ENCODE assay signal across 8 cellular contexts in genomic region chr1:8169364-8170058, GRCh38.
DNase-seq lines count a peak whose midpoint lies in the region; ATAC-seq, FAIRE-seq and TF ChIP-seq lines count a peak whose summit lies in the region.

No MANE protein-coding gene starts in this region.

- POLR2A ChIA-PET in A549 (lab: Yijun Ruan, JAX) (interaction anchor here (0.6 kb wide), 1 partner anchor 137 kb away, joined by 3 read pairs; no protein-coding TSS in a partner anchor), RWPE1 (lab: Yijun Ruan, JAX; ENCODE audit: low non-redundant PET) (interaction anchor here (1.0 kb wide), 1 partner anchor 15 kb away, joined by 6 read pairs; no protein-coding TSS in a partner anchor)

- H3K9ac ChIP-seq in kidney (ENCODE audit: low read length in 2 of 2) = peak overlapping the region in 1 of 2 donors; percentile 67

- TF ChIP-seq CTCF in A549 (IDR thresholded peaks at IDR 0.05) (no peak), RWPE1 (conservative IDR thresholded peaks at IDR 0.05; ENCODE audit: low read depth) (no peak), kidney (IDR thresholded peaks at IDR 0.05; ENCODE audit: borderline replicate concordance, extremely low read depth, insufficient read depth) (no peak)

- 15% methylated on average over 9 of the region's 9 CpGs for WGBS in A549 (ENCODE audit: missing lambda C conversion rate)

- intact Hi-C loops in kidney (cut with DNase I) = no loop called here

- FAIRE-seq in A549 (lab: Jason Lieb, UNC) (no peak), GM12892 (lab: Jason Lieb, UNC) (no peak), HTR-8/SVneo (lab: Jason Lieb, UNC) (no peak), kidney (lab: Jason Lieb, UNC) (peak; percentile 64)

- CTCF ChIA-PET in A549 (lab: Yijun Ruan, JAX) = interaction anchor here (1.4 to 1.6 kb wide), 2 partner anchors 10 to 155 kb away, joined by 3 to 4 read pairs; no protein-coding TSS in a partner anchor
- CTCF ChIA-PET in RWPE1 (lab: Yijun Ruan, JAX) = no interaction called here

- H3K4me3 ChIP-seq in A549 = no peak overlapping the region
- H3K4me3 ChIP-seq in kidney (ENCODE audit: low read length in 2 of 2) = peak overlapping the region in 1 of 2 donors; percentile 13

- H3K36me3 ChIP-seq in kidney (ENCODE audit: control insufficient read depth in 1 of 2, insufficient read depth in 2 of 2, low read length in 2 of 2) = no peaks in the 10 kb centered on the region

- TF ChIP-seq RAD21 in A549 (conservative IDR thresholded peaks at IDR 0.05 in 1 of 2, IDR thresholded peaks at IDR 0.05 in 1 of 2) = no peak

- peak overlapping the region; percentile 95 to 97 for H3K27ac ChIP-seq in A549
- H3K27ac ChIP-seq in RWPE1 = peak overlapping the region; percentile 82
- peak overlapping the region; percentile 87 to 91 for H3K27ac ChIP-seq in kidney (ENCODE audit: low read depth in 2 of 2, low read length in 2 of 2)

- in situ Hi-C loops in T47D (cut with HindIII; ENCODE audit: low pct_unique_long_range_greater_than_20kb, low sequenced_read_pairs) = no loop called here

- peak; percentile 69 to 89 for DNase-seq in A549 (ENCODE audit: low read depth in 1 of 2, low spot score in 1 of 2)
- DNase-seq in GM12892 (ENCODE audit: insufficient read length) = peak; percentile 34
- peak; percentile 29 for DNase-seq in HTR-8/SVneo (ENCODE audit: insufficient read length, low spot score)
- DNase-seq in RWPE1 (ENCODE audit: low spot score) = peak; percentile 64
- peak; percentile 25 to 89 for DNase-seq in T47D (ENCODE audit: low read depth in 1 of 2, low spot score in 1 of 2)
- peak; percentile 83 for DNase-seq in kidney
- DNase-seq in stimulated activated CD8-positive, alpha-beta memory T cell treated with anti-CD3 and anti-CD28 coated beads, Interleukin-12 subunit alpha, Interleukin-12 subunit beta, amount 100 ng/mL, for 1 hour (ENCODE audit: low read depth) = peak; percentile 50
- no peak for DNase-seq in SKM-1 treated with dmso at 0.1 percent for 144 hours (lab: John Stamatoyannopoulos, UW; ENCODE audit: unreplicated experiment)

- peak overlapping the region; percentile 73 for H3K4me2 ChIP-seq in A549

- no peak for TF ChIP-seq EP300 in A549 (IDR thresholded peaks at IDR 0.05)

- H3K9me3 ChIP-seq in A549 (no peaks in the 10 kb centered on the region), kidney (ENCODE audit: control insufficient read depth in 1 of 2, low read length in 2 of 2) (no peaks in the 10 kb centered on the region)

- peak; percentile 79 to 90 for ATAC-seq in A549

- peaks cover 63% of the 10 kb centered on the region for H3K4me1 ChIP-seq in A549
- peaks cover 16 to 17% of the 10 kb centered on the region in 2 donors for H3K4me1 ChIP-seq in kidney (ENCODE audit: control insufficient read depth in 1 of 2, insufficient read depth in 1 of 2, low read depth in 1 of 2, low read length in 2 of 2)

- TF ChIP-seq POLR2A in A549 (IDR thresholded peaks at IDR 0.05; ENCODE audit: low read length) (no peak), GM12892 (IDR thresholded peaks at IDR 0.05; ENCODE audit: low read depth, low read length) (no peak)

TF ChIP-seq in A549, 52 proteins besides CTCF, POLR2A, EP300 and RAD21:
- peak; percentile 72 for TF ChIP-seq MAFK (IDR thresholded peaks at IDR 0.05; ENCODE audit: partially characterized antibody)
- TF ChIP-seq FOSL2 (IDR thresholded peaks at IDR 0.05) = no peak
- peak; percentile 35; the same call in 1 of the 2 replicates for TF ChIP-seq FOSL2 (CRISPR knock-in tag; IDR thresholded peaks at IDR 0.05)
- peak; percentile 20; the same call in 1 of the 2 replicates for TF ChIP-seq FOXS1 (CRISPR knock-in tag; IDR thresholded peaks at IDR 0.05)
- TF ChIP-seq ZC3H11A (IDR thresholded peaks at IDR 0.05) = no peak
- no peak for TF ChIP-seq SMC3 (IDR thresholded peaks at IDR 0.05)
- 0 out of 2 replicates have a peak, but pooled peaks have one; percentile 52 for TF ChIP-seq HOXB5 (CRISPR knock-in tag; IDR thresholded peaks at IDR 0.05)
- peak; percentile 93 for TF ChIP-seq USF2 (IDR thresholded peaks at IDR 0.05)
TF ChIP-seq in A549: peak in this region for 5.
